Comparison of ENCODE assay signal across 18 cellular contexts in the genomic region with DNA sequence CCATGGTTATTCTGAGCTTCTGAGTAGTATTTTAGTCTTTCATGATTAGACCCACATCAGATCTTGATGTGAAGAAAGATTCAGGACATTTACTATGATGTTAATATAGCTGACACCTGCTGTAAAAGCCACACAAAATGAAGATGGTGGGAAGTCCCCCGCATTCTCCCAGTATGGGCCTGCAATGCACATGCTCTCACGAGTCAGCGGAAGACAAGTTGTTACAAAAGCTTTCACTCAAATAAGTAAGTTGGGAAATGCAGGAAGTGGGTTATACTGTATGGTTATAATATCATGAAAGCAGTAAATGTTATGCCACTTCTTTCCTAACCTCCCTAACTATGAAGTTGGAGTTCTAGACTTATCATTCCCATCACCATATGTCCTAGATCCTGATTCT.
A peak's percentile ranks its signal among the peaks of the same experiment; 100 is the strongest.
DNase-seq lines count a peak whose midpoint lies in the region; ATAC-seq, FAIRE-seq and TF ChIP-seq lines count a peak whose summit lies in the region.
"Had no signal": no experiment of that assay in that cellular context is flagged by ENCODE, and none has a peak within 500 bp of the region (broad histone marks: within the 10 kb centered on the region; RNA-seq: fewer than 3 reads in every experiment).

No MANE protein-coding gene starts in this region.

- CTCF ChIA-PET in MCF 10A (lab: Yijun Ruan, JAX), result interaction anchor here (0.6 to 1.8 kb wide), 4 partner anchors 17 to 138 kb away, joined by 3 to 6 read pairs (median 4); no protein-coding TSS in a partner anchor

- 76% methylated on average over 3 of the region's 3 CpGs for WGBS in esophagus muscularis mucosa

- no peaks in the 10 kb centered on the region for H3K9me3 ChIP-seq in breast epithelium
- no peaks in the 10 kb centered on the region for H3K9me3 ChIP-seq in esophagus muscularis mucosa
- H3K9me3 ChIP-seq in Peyer's patch, result no peaks in the 10 kb centered on the region
- H3K9me3 ChIP-seq: thoracic aorta had no signal

- no peaks in the 10 kb centered on the region for H3K36me3 ChIP-seq in breast epithelium
- H3K36me3 ChIP-seq in bronchial epithelial cell (ENCODE audit: control insufficient read depth, insufficient read depth, low read length), result no peaks in the 10 kb centered on the region
- no peaks in the 10 kb centered on the region for H3K36me3 ChIP-seq in esophagus muscularis mucosa
- H3K36me3 ChIP-seq in Peyer's patch, result no peaks in the 10 kb centered on the region
- H3K36me3 ChIP-seq: cardiac muscle cell, thoracic aorta had no signal

- DNase-seq in MCF 10A (ENCODE audit: unreplicated experiment), result peak; percentile 38
- DNase-seq in breast epithelium (ENCODE audit: low spot score in 2 of 2), result no peak
- peak; percentile 78 for DNase-seq in NOMO-1 treated with DMSO at 0.1 percent for 48 hours (lab: John Stamatoyannopoulos, UW; ENCODE audit: unreplicated experiment)
- DNase-seq in bronchial epithelial cell (ENCODE audit: low read depth), result peak; percentile 62
- peak in 1 of 2 donors; percentile 40 for DNase-seq in stimulated activated naive CD8-positive, alpha-beta T cell treated with anti-CD3 and anti-CD28 coated beads, Interleukin-15, amount 100 ng/mL, for 72 hours
- DNase-seq in esophagus muscularis mucosa (ENCODE audit: extremely low spot score), result no peak
- DNase-seq in RCC 7860 (ENCODE audit: low spot score), result no peak
- DNase-seq in Peyer's patch, result no peak
- DNase-seq: activated CD4-positive, alpha-beta T cell treated with anti-CD3 and anti-CD28 coated beads, Interleukin-2, amount 50 U/mL, for 1 hour; DMS79; glutamatergic neuron; kidney; midbrain; NCI-H2107 had no signal

- FAIRE-seq in bronchial epithelial cell (lab: Jason Lieb, UNC) (no peak), RCC 7860 (lab: Jason Lieb, UNC) (no peak)
- FAIRE-seq: kidney had no signal

- no peaks in the 10 kb centered on the region for H3K4me1 ChIP-seq in breast epithelium
- no peaks in the 10 kb centered on the region for H3K4me1 ChIP-seq in esophagus muscularis mucosa
- peaks cover 0 to 3% (median 0%) of the 10 kb centered on the region in 4 donors for H3K4me1 ChIP-seq in Peyer's patch
- H3K4me1 ChIP-seq: parathyroid adenoma had no signal

- H3K27me3 Mint-ChIP-seq in MCF 10A (ENCODE audit: insufficient read depth, unreplicated experiment), result no peaks in the 10 kb centered on the region
- peaks cover 17% of the 10 kb centered on the region for H3K27me3 Mint-ChIP-seq in stimulated activated naive CD8-positive, alpha-beta T cell treated with anti-CD3 and anti-CD28 coated beads, Interleukin-15, amount 100 ng/mL, for 72 hours

- H3K4me1 Mint-ChIP-seq in MCF 10A (ENCODE audit: insufficient read depth, unreplicated experiment), result peaks cover 7% of the 10 kb centered on the region
- peaks cover 37% of the 10 kb centered on the region for H3K4me1 Mint-ChIP-seq in stimulated activated naive CD8-positive, alpha-beta T cell treated with anti-CD3 and anti-CD28 coated beads, Interleukin-15, amount 100 ng/mL, for 72 hours

- no peak for TF ChIP-seq CTCF in MCF 10A (IDR thresholded peaks at IDR 0.05; ENCODE audit: unreplicated experiment)
- TF ChIP-seq CTCF in breast epithelium (IDR thresholded peaks at IDR 0.05), result no peak
- no peak for TF ChIP-seq CTCF in bronchial epithelial cell (IDR thresholded peaks at IDR 0.05; ENCODE audit: insufficient read depth, low read length, severe bottlenecking)
- no peak for TF ChIP-seq CTCF in esophagus muscularis mucosa (IDR thresholded peaks at IDR 0.05)
- no peak for TF ChIP-seq CTCF in Peyer's patch (IDR thresholded peaks at IDR 0.05)

- no peaks in the 10 kb centered on the region for H3K27me3 ChIP-seq in breast epithelium
- H3K27me3 ChIP-seq in bronchial epithelial cell (ENCODE audit: control insufficient read depth, insufficient read depth, low read length), result no peaks in the 10 kb centered on the region
- no peaks in the 10 kb centered on the region for H3K27me3 ChIP-seq in esophagus muscularis mucosa
- H3K27me3 ChIP-seq in Peyer's patch, result no peaks in the 10 kb centered on the region
- H3K27me3 ChIP-seq: cardiac muscle cell had no signal

- TF ChIP-seq EP300 in esophagus muscularis mucosa (IDR thresholded peaks at IDR 0.05), result no peak

- no peak overlapping the region for H3K27ac ChIP-seq in breast epithelium
- no peak overlapping the region for H3K27ac ChIP-seq in esophagus muscularis mucosa (replicated peaks in 1 of 4)
- H3K27ac ChIP-seq in Peyer's patch, result no peak overlapping the region
- H3K27ac ChIP-seq: cardiac muscle cell, parathyroid adenoma, thoracic aorta had no signal

- H3K27ac Mint-ChIP-seq in MCF 10A (ENCODE audit: low read depth, unreplicated experiment), result no peak overlapping the region
- H3K27ac Mint-ChIP-seq in stimulated activated naive CD8-positive, alpha-beta T cell treated with anti-CD3 and anti-CD28 coated beads, Interleukin-15, amount 100 ng/mL, for 72 hours, result no peak overlapping the region
- H3K27ac Mint-ChIP-seq: activated T-helper 2 cell treated with anti-CD3 and anti-CD28 coated beads, Interferon-gamma antibody, Interleukin-2, Interleukin-4, amounts not matched to agents 10 μg/mL and 5 μg/mL and 100 μg/mL, durations not matched to agents 14 hours and 24 hours and 36 hours had no signal

- ATAC-seq in stimulated activated naive CD8-positive, alpha-beta T cell treated with anti-CD3 and anti-CD28 coated beads, Interleukin-15, amount 100 ng/mL, for 72 hours, result peak; percentile 77

- POLR2A ChIA-PET in MCF 10A (lab: Yijun Ruan, JAX), result interaction anchor here (0.8 to 1.8 kb wide), 5 partner anchors 12 to 107 kb away, joined by 3 to 4 read pairs (median 3); no protein-coding TSS in a partner anchor

- no peak overlapping the region for H3K4me3 Mint-ChIP-seq in MCF 10A (ENCODE audit: unreplicated experiment)
- H3K4me3 Mint-ChIP-seq in stimulated activated naive CD8-positive, alpha-beta T cell treated with anti-CD3 and anti-CD28 coated beads, Interleukin-15, amount 100 ng/mL, for 72 hours, result no peak overlapping the region

- H3K36me3 Mint-ChIP-seq in MCF 10A (ENCODE audit: insufficient read depth, unreplicated experiment), result no peaks in the 10 kb centered on the region

- BruUV-seq in MCF 10A (replicated peaks; lab: Mats Ljungman, UMichigan), result no TSS peak

- TF ChIP-seq POLR2A in breast epithelium (IDR thresholded peaks at IDR 0.05) (no peak), esophagus muscularis mucosa (IDR thresholded peaks at IDR 0.05; ENCODE audit: low read depth) (no peak), Peyer's patch (IDR thresholded peaks at IDR 0.05) (no peak)

- no peaks in the 10 kb centered on the region for H3K9me3 Mint-ChIP-seq in MCF 10A (ENCODE audit: unreplicated experiment)
- H3K9me3 Mint-ChIP-seq in stimulated activated naive CD8-positive, alpha-beta T cell treated with anti-CD3 and anti-CD28 coated beads, Interleukin-15, amount 100 ng/mL, for 72 hours, result no peaks in the 10 kb centered on the region
- H3K9me3 Mint-ChIP-seq: activated T-helper 2 cell treated with anti-CD3 and anti-CD28 coated beads, Interferon-gamma antibody, Interleukin-2, Interleukin-4, amounts not matched to agents 10 μg/mL and 5 μg/mL and 100 μg/mL, durations not matched to agents 14 hours and 24 hours and 36 hours had no signal

- intact Hi-C loops in MCF 10A (cut with micrococcal nuclease) (no loop called here), breast epithelium (cut with DNase I; ENCODE audit: low total_unique reads) (loop anchor here (10.0 kb wide), 1 partner anchor 426 kb away; no protein-coding TSS in a partner anchor), esophagus muscularis mucosa (cut with DNase I) (no loop called here)

- H3K4me3 ChIP-seq in breast epithelium (no peak overlapping the region), bronchial epithelial cell (ENCODE audit: low read depth, low read length) (no peak overlapping the region), esophagus muscularis mucosa (no peak overlapping the region), Peyer's patch (no peak overlapping the region)
- H3K4me3 ChIP-seq: cardiac muscle cell, thoracic aorta had no signal

Comparison
In these comparisons a context has a peak if more than half of its experiments do, and no peak if none do; other contexts are left out.
1. DNase-seq: peak in MCF 10A (single experiment), NOMO-1 treated with DMSO at 0.1 percent for 48 hours (single experiment) and bronchial epithelial cell (single experiment); none in breast epithelium (0 of 2), esophagus muscularis mucosa (single experiment), RCC 7860 (single experiment) and Peyer's patch (0 of 3).